15 cellular contexts compared by ENCODE assay signal in genomic region chr2:109144271-109144670, GRCh38. TPM values are rescaled to one million over a fixed set of nuclear protein-coding genes. Genes with fewer than 3 reads are reported as not detected.
A peak's percentile ranks its signal among the peaks of the same experiment; 100 is the strongest.
DNase-seq lines count a peak whose midpoint lies in the region; ATAC-seq and TF ChIP-seq lines count a peak whose summit lies in the region.
"Had no signal": no experiment of that assay in that cellular context is flagged by ENCODE, and none has a peak within 500 bp of the region (broad histone marks: within the 10 kb centered on the region; RNA-seq: fewer than 3 reads in every experiment).

No MANE protein-coding gene starts in this region.

- H3K4me2 ChIP-seq in Loucy (ENCODE audit: low read depth, low read length, poor library complexity, severe bottlenecking): peak overlapping the region; percentile 83
- H3K4me2 ChIP-seq in osteoblast (ENCODE audit: insufficient read depth, low read length): no peak overlapping the region

- H3K27ac Mint-ChIP-seq in activated CD8-positive, alpha-beta memory T cell treated with anti-CD3 and anti-CD28 coated beads, Interleukin-2, amount 10 ng/mL, durations not matched to agents 7 days and 5 days: no peak overlapping the region
- peak overlapping the region in 1 of 2 donors; percentile 76 for H3K27ac Mint-ChIP-seq in effector memory CD8-positive, alpha-beta T cell
- H3K27ac Mint-ChIP-seq: activated naive CD4-positive, alpha-beta T cell treated with anti-CD3 and anti-CD28 coated beads, Interleukin-2, amount 50 U/mL, for 24 hours had no signal

- no peak overlapping the region for H3K27ac ChIP-seq in osteoblast (ENCODE audit: low read depth, low read length)
- H3K27ac ChIP-seq: colonic mucosa, pancreas, uterus had no signal

- TF ChIP-seq CTCF in Loucy (conservative IDR thresholded peaks at IDR 0.05; ENCODE audit: low read length) (no peak), osteoblast (IDR thresholded peaks at IDR 0.05; ENCODE audit: extremely low read depth, low read depth, low read length) (no peak)

- H3K4me1 Mint-ChIP-seq in activated CD8-positive, alpha-beta memory T cell treated with anti-CD3 and anti-CD28 coated beads, Interleukin-2, amount 10 ng/mL, durations not matched to agents 7 days and 5 days: peaks cover 24% of the 10 kb centered on the region
- peaks cover 11 to 14% of the 10 kb centered on the region in 2 donors for H3K4me1 Mint-ChIP-seq in effector memory CD8-positive, alpha-beta T cell (ENCODE audit: low read depth in 2 of 2)

- CTCF ChIA-PET in activated CD8-positive, alpha-beta memory T cell treated with anti-CD3 and anti-CD28 coated beads, Interleukin-2, amount 10 ng/mL, durations not matched to agents 7 days and 5 days (lab: Charles Lee): interaction anchor here (1.6 kb wide), 1 partner anchor 15 kb away, joined by 4 read pairs; the partner anchor contains the start of gene SH3RF3

- peak overlapping the region; percentile 68 for H3K4me3 ChIP-seq in Loucy (ENCODE audit: low read length, poor library complexity, severe bottlenecking)
- no peak overlapping the region for H3K4me3 ChIP-seq in osteoblast (ENCODE audit: insufficient read depth, low read length)
- H3K4me3 ChIP-seq: colonic mucosa, pancreas, uterus had no signal

- H3K9me3 Mint-ChIP-seq in activated CD8-positive, alpha-beta memory T cell treated with anti-CD3 and anti-CD28 coated beads, Interleukin-2, amount 10 ng/mL, durations not matched to agents 7 days and 5 days (ENCODE audit: low read depth): no peaks in the 10 kb centered on the region
- no peaks in the 10 kb centered on the region for H3K9me3 Mint-ChIP-seq in effector memory CD8-positive, alpha-beta T cell
- H3K9me3 Mint-ChIP-seq: activated naive CD4-positive, alpha-beta T cell treated with anti-CD3 and anti-CD28 coated beads, Interleukin-2, amount 50 U/mL, for 24 hours had no signal

- DNase-seq in activated CD8-positive, alpha-beta memory T cell treated with anti-CD3 and anti-CD28 coated beads, Interleukin-2, amount 10 ng/mL, durations not matched to agents 7 days and 5 days: no peak
- DNase-seq in activated CD8-positive, alpha-beta memory T cell treated with anti-CD3 and anti-CD28 coated beads for 24 hours: no peak
- DNase-seq in effector memory CD8-positive, alpha-beta T cell: peak; percentile 11 to 24 (median 20)
- DNase-seq in GF-D8 (lab: John Stamatoyannopoulos, UW) (no peak), osteoblast (ENCODE audit: insufficient read length, low spot score, missing footprints) (no peak), 8988T (no peak)
- DNase-seq: colonic mucosa, DMS53, mesendoderm, NCI-H510A, uterus had no signal

- H4K20me1 ChIP-seq in Loucy (ENCODE audit: insufficient read depth, low read length, poor library complexity, severe bottlenecking) (no peaks in the 10 kb centered on the region), osteoblast (ENCODE audit: insufficient read depth, low read length) (peaks cover 80% of the 10 kb centered on the region)

- H3K79me2 ChIP-seq in Loucy (ENCODE audit: insufficient read depth, low read length) (peaks cover 78% of the 10 kb centered on the region), osteoblast (ENCODE audit: insufficient read depth, low read length) (peaks cover 90% of the 10 kb centered on the region)

- H3K36me3 Mint-ChIP-seq in activated CD8-positive, alpha-beta memory T cell treated with anti-CD3 and anti-CD28 coated beads, Interleukin-2, amount 10 ng/mL, durations not matched to agents 7 days and 5 days: no peaks in the 10 kb centered on the region
- H3K36me3 Mint-ChIP-seq in effector memory CD8-positive, alpha-beta T cell (ENCODE audit: insufficient read depth): no peaks in the 10 kb centered on the region
- H3K36me3 Mint-ChIP-seq: activated naive CD4-positive, alpha-beta T cell treated with anti-CD3 and anti-CD28 coated beads, Interleukin-2, amount 50 U/mL, for 24 hours had no signal

- H3K9ac ChIP-seq in Loucy (ENCODE audit: low read depth, low read length, poor library complexity, severe bottlenecking): peak overlapping the region; percentile 67

- peak; percentile 70 for ATAC-seq in activated CD8-positive, alpha-beta memory T cell treated with anti-CD3 and anti-CD28 coated beads, Interleukin-2, amount 10 ng/mL, durations not matched to agents 7 days and 5 days
- ATAC-seq in GM21390 (IDR thresholded peaks at IDR 0.05; ENCODE audit: unreplicated experiment): peak; percentile 46
- peak; percentile 80 for ATAC-seq in effector memory CD8-positive, alpha-beta T cell (replicated peaks)
- ATAC-seq: pancreas had no signal

- H3K9me3 ChIP-seq in Loucy (ENCODE audit: insufficient read depth, low read depth, low read length): no peaks in the 10 kb centered on the region
- no peaks in the 10 kb centered on the region for H3K9me3 ChIP-seq in osteoblast (ENCODE audit: low read depth, low read length)
- H3K9me3 ChIP-seq: colonic mucosa, pancreas, uterus had no signal

- peaks cover 72% of the 10 kb centered on the region for H3K27me3 Mint-ChIP-seq in activated CD8-positive, alpha-beta memory T cell treated with anti-CD3 and anti-CD28 coated beads, Interleukin-2, amount 10 ng/mL, durations not matched to agents 7 days and 5 days
- H3K27me3 Mint-ChIP-seq in effector memory CD8-positive, alpha-beta T cell: peaks cover 46 to 78% of the 10 kb centered on the region in 2 donors
- H3K27me3 Mint-ChIP-seq: activated naive CD4-positive, alpha-beta T cell treated with anti-CD3 and anti-CD28 coated beads, Interleukin-2, amount 50 U/mL, for 24 hours had no signal

- no peaks in the 10 kb centered on the region for H3K36me3 ChIP-seq in Loucy (ENCODE audit: insufficient read depth, low read length)
- H3K36me3 ChIP-seq in osteoblast (ENCODE audit: insufficient read depth, low read length): no peaks in the 10 kb centered on the region
- H3K36me3 ChIP-seq: colonic mucosa, pancreas, uterus had no signal

- H3K9me2 ChIP-seq in Loucy (replicated peaks; ENCODE audit: low read depth, low read length): no peaks in the 10 kb centered on the region

- H2AFZ ChIP-seq in Loucy (ENCODE audit: low read length) (no peak overlapping the region), osteoblast (ENCODE audit: low read length) (no peak overlapping the region)

- H3F3A ChIP-seq in Loucy (ENCODE audit: low read depth): no peaks in the 10 kb centered on the region

- no peak overlapping the region for H3K4me3 Mint-ChIP-seq in activated CD8-positive, alpha-beta memory T cell treated with anti-CD3 and anti-CD28 coated beads, Interleukin-2, amount 10 ng/mL, durations not matched to agents 7 days and 5 days
- H3K4me3 Mint-ChIP-seq in effector memory CD8-positive, alpha-beta T cell: peak overlapping the region; percentile 14 to 43

- no peaks in the 10 kb centered on the region for H3K27me3 ChIP-seq in Loucy (ENCODE audit: insufficient read depth, low read length, poor library complexity, severe bottlenecking)
- H3K27me3 ChIP-seq in osteoblast (ENCODE audit: insufficient read depth, low read length): no peaks in the 10 kb centered on the region
- H3K27me3 ChIP-seq: colonic mucosa, pancreas, uterus had no signal

- H3K4me1 ChIP-seq in Loucy (ENCODE audit: insufficient read depth, low read length, poor library complexity, severe bottlenecking) (peaks cover 70% of the 10 kb centered on the region), osteoblast (ENCODE audit: insufficient read depth, low read length) (peaks cover 16% of the 10 kb centered on the region)
- H3K4me1 ChIP-seq: colonic mucosa, pancreas, uterus had no signal

RNA-seq across cellular contexts. Expression of gene SH3RF3, which starts 15.3 kb away (rescaled TPM):
- under 1 TPM; 0.05 to 0.06 TPM for total RNA-seq in activated CD8-positive, alpha-beta memory T cell treated with anti-CD3 and anti-CD28 coated beads, Interleukin-2, amount 10 ng/mL, durations not matched to agents 7 days and 5 days
- total RNA-seq in osteoblast: 14.7 and 14.8 TPM in 2 replicates

Comparison
In these comparisons a context has a peak if more than half of its experiments do, and no peak if none do; other contexts are left out.
1. DNase-seq: peak in effector memory CD8-positive, alpha-beta T cell (3 of 3); none in activated CD8-positive, alpha-beta memory T cell treated with anti-CD3 and anti-CD28 coated beads, Interleukin-2, amount 10 ng/mL, durations not matched to agents 7 days and 5 days (single experiment), activated CD8-positive, alpha-beta memory T cell treated with anti-CD3 and anti-CD28 coated beads for 24 hours (single experiment), GF-D8 (single experiment), osteoblast (single experiment) and 8988T (single experiment).
2. RNA of gene SH3RF3, which starts 15.3 kb away (total RNA-seq): 14.7 to 14.8 TPM in osteoblast; 0.05 to 0.06 TPM in activated CD8-positive, alpha-beta memory T cell treated with anti-CD3 and anti-CD28 coated beads, Interleukin-2, amount 10 ng/mL, durations not matched to agents 7 days and 5 days; every median in the first group is over 10 times any median in the second.
3. Peak in every context shown above with its lines, with median percentiles within 50 percentile points of each other: ATAC-seq.